ENCODE assay signal across 8 cellular contexts in the genomic region with DNA sequence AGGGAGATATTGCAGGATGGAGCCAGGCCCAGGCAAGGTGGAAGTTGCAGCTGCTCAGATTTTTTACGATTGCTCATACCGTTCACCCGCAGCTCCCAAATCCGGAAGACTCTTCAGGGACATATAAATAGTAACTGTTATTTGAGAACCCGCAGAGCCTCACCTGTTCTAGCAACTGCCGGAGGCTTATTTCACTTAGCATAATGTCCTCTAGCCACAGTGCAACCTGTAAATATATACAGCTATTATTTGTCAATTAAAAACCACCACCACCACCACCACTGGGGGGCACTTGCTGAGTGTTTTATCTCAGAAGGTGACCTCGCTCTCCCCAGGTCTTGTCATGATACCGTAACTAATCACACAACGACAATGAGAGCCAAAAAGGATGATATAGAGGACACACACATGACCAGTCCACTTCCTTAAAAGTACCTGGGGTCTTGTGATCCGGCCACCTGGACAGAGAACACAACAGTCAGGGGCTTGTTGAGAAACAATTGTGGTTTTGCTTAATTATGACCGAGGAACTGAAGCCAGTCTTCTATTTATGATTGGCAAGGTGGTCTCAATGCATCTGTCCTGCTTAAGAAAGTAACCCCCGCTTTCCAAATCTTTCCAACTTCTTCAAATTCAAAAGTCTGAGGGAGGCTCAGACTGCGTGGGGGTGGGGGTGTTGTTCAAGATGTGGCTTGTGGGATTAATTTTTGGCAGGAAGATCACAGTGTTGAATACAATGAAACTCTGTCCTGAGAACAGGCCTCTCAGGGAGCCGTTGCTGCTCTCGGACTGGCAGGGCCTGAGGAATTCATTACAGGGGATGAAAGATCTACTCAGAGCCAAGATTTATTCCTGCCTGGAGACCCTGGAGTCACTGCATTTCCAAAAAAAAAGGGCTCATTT.
DNase-seq lines count a peak whose midpoint lies in the region; ATAC-seq lines count a peak whose summit lies in the region.

No MANE protein-coding gene starts in this region.

- peaks cover 5% of the 10 kb centered on the region for H3K9me3 Mint-ChIP-seq in stimulated activated effector memory CD8-positive, alpha-beta T cell treated with anti-CD3 and anti-CD28 coated beads, Interleukin-12 subunit alpha, Interleukin-12 subunit beta, amount 100 ng/mL, for 72 hours

- no peak overlapping the region for H3K9ac ChIP-seq in BLaER1

- peaks cover 21% of the 10 kb centered on the region for H3K4me1 ChIP-seq in BLaER1

- H3K27ac ChIP-seq in BLaER1: no peak overlapping the region

- H3K4me1 Mint-ChIP-seq in stimulated activated effector memory CD8-positive, alpha-beta T cell treated with anti-CD3 and anti-CD28 coated beads, Interleukin-12 subunit alpha, Interleukin-12 subunit beta, amount 100 ng/mL, for 72 hours: peaks cover 4% of the 10 kb centered on the region

- H3K4me3 Mint-ChIP-seq in stimulated activated effector memory CD8-positive, alpha-beta T cell treated with anti-CD3 and anti-CD28 coated beads, Interleukin-12 subunit alpha, Interleukin-12 subunit beta, amount 100 ng/mL, for 72 hours: no peak overlapping the region

- no peaks in the 10 kb centered on the region for H3K36me3 ChIP-seq in BLaER1

- no peaks in the 10 kb centered on the region for H3K27me3 ChIP-seq in BLaER1

- no peak overlapping the region for H3K4me3 ChIP-seq in BLaER1

- peak; percentile 80 for ATAC-seq in GM21528 (IDR thresholded peaks at IDR 0.05; ENCODE audit: low FRiP score, unreplicated experiment)
- peak; percentile 85 for ATAC-seq in stimulated activated effector memory CD8-positive, alpha-beta T cell treated with anti-CD3 and anti-CD28 coated beads, Interleukin-12 subunit alpha, Interleukin-12 subunit beta, amount 100 ng/mL, for 72 hours

- H3K27ac Mint-ChIP-seq in stimulated activated effector memory CD8-positive, alpha-beta T cell treated with anti-CD3 and anti-CD28 coated beads, Interleukin-12 subunit alpha, Interleukin-12 subunit beta, amount 100 ng/mL, for 72 hours: no peak overlapping the region

- H3K9me3 ChIP-seq in BLaER1: 0 out of 2 replicates have a peak, but pooled peaks cover 8% of the 10 kb centered on the region

- peak overlapping the region; percentile 40; the same call in 1 of the 2 replicates for H3K4me2 ChIP-seq in BLaER1

- no peaks in the 10 kb centered on the region for H4K20me1 ChIP-seq in BLaER1

- H3K36me3 Mint-ChIP-seq in stimulated activated effector memory CD8-positive, alpha-beta T cell treated with anti-CD3 and anti-CD28 coated beads, Interleukin-12 subunit alpha, Interleukin-12 subunit beta, amount 100 ng/mL, for 72 hours: no peaks in the 10 kb centered on the region

- DNase-seq in NCI-H2196 (lab: John Stamatoyannopoulos, UW; ENCODE audit: unreplicated experiment): peak; percentile 59
- peak; percentile 79 to 82 for DNase-seq in activated CD4-positive, alpha-beta T cell treated with anti-CD3 and anti-CD28 coated beads for 4 hours
- peak; percentile 22 for DNase-seq in dedifferentiated amniotic fluid mesenchymal stem cell (ENCODE audit: extremely low spot score)
- peak; percentile 55 for DNase-seq in middle frontal gyrus (ENCODE audit: extremely low spot score, low spot score)
- DNase-seq in stimulated activated effector memory CD8-positive, alpha-beta T cell treated with anti-CD3 and anti-CD28 coated beads, Interleukin-12 subunit alpha, Interleukin-12 subunit beta, amount 100 ng/mL, for 72 hours (ENCODE audit: low spot score in 2 of 2): peak; percentile 39 to 75
- no peak for DNase-seq in SKM-1 (lab: John Stamatoyannopoulos, UW; ENCODE audit: unreplicated experiment)
